Comparison of ENCODE assay signal across 14 cellular contexts in genomic region chr15:70432924-70433500, GRCh38.
"Had no signal": no experiment of that assay in that cellular context is flagged by ENCODE, and none has a peak within 500 bp of the region (broad histone marks: within the 10 kb centered on the region; RNA-seq: fewer than 3 reads in every experiment).

No MANE protein-coding gene starts in this region.

- H3K4me3 ChIP-seq: esophagus squamous epithelium, lower lobe of right lung, prostate gland, right atrium auricular region had no signal

- DNase-seq: activated B cell treated with CpG ODN at 0.5 μM for 24 hours; activated CD4-positive, alpha-beta memory T cell treated with anti-CD3 and anti-CD28 coated beads for 36 hours; activated CD4-positive, alpha-beta T cell treated with anti-CD3 and anti-CD28 coated beads for 4 hours; activated CD8-positive, alpha-beta memory T cell treated with anti-CD3 and anti-CD28 coated beads, Interleukin-2, amount 10 ng/mL, durations not matched to agents 7 days and 5 days; effector memory CD8-positive, alpha-beta T cell; esophagus squamous epithelium; immature natural killer cell; lower lobe of right lung; natural killer cell; occipital lobe; stimulated activated naive CD8-positive, alpha-beta T cell treated with anti-CD3 and anti-CD28 coated beads, Interleukin-15, amount 100 ng/mL, for 72 hours; trophoblast cell had no signal

- H3K27ac ChIP-seq: esophagus squamous epithelium, lower lobe of right lung, prostate gland, right atrium auricular region had no signal

- H3K9me3 ChIP-seq: lower lobe of right lung, prostate gland had no signal

- H3K4me1 ChIP-seq: prostate gland had no signal

- H3K36me3 ChIP-seq: esophagus squamous epithelium, lower lobe of right lung, prostate gland, right atrium auricular region had no signal

- H3K27me3 ChIP-seq: right atrium auricular region had no signal
